In genomic region chr5:93875693-93876092, GRCh38 we compare ENCODE assay signal across 29 cellular contexts.
A peak's percentile ranks its signal among the peaks of the same experiment; 100 is the strongest.
DNase-seq lines count a peak whose midpoint lies in the region; ATAC-seq and TF ChIP-seq lines count a peak whose summit lies in the region.
"Had no signal": no experiment of that assay in that cellular context is flagged by ENCODE, and none has a peak within 500 bp of the region (broad histone marks: within the 10 kb centered on the region; RNA-seq: fewer than 3 reads in every experiment).

No MANE protein-coding gene starts in this region.

- H3K4me2 ChIP-seq in GM23338: no peak overlapping the region

- no peak for ATAC-seq in GM23338
- ATAC-seq: CD8-positive, alpha-beta T cell; HepG2; lower lobe of right lung; natural killer cell; stimulated activated effector memory CD8-positive, alpha-beta T cell treated with anti-CD3 and anti-CD28 coated beads, Interleukin-12 subunit alpha, Interleukin-12 subunit beta, amount 100 ng/mL, for 72 hours; T-helper 17 cell had no signal

- H3K27ac Mint-ChIP-seq in GM23338 (no peak overlapping the region), osteocyte (ENCODE audit: unreplicated experiment) (no peak overlapping the region)
- H3K27ac Mint-ChIP-seq: CD8-positive, alpha-beta T cell; natural killer cell; stimulated activated effector memory CD8-positive, alpha-beta T cell treated with anti-CD3 and anti-CD28 coated beads, Interleukin-12 subunit alpha, Interleukin-12 subunit beta, amount 100 ng/mL, for 72 hours; T-helper 17 cell had no signal

- no peaks in the 10 kb centered on the region for H3K79me2 ChIP-seq in GM23338 (replicated peaks; ENCODE audit: insufficient read depth)

- DNase-seq in AG09319 (ENCODE audit: extremely low read depth, low read depth) (no peak), GM23338 (ENCODE audit: low spot score) (no peak), choroid plexus epithelial cell (ENCODE audit: low read depth) (peak; percentile 9), osteocyte (ENCODE audit: extremely low spot score, unreplicated experiment) (no peak), SW480 (ENCODE audit: low spot score) (no peak), mucosa of gallbladder (ENCODE audit: low spot score) (no peak), GM20000 (ENCODE audit: low spot score) (no peak)
- DNase-seq: activated CD4-positive, alpha-beta T cell treated with anti-CD3 and anti-CD28 coated beads, Interleukin-2, amount 50 U/mL, for 48 hours; activated CD4-positive, CD25-positive, alpha-beta regulatory T cell treated with anti-CD3 and anti-CD28 coated beads, Interleukin-2, amount 50 U/mL, for 72 hours; activated T-cell treated with anti-CD3 and anti-CD28 coated beads, Interleukin-2, amount 50 U/mL, for 48 hours; CD8-positive, alpha-beta T cell; cerebellar nuclear complex; dorsolateral prefrontal cortex; esophagus squamous epithelium; hippocampal formation; Karpas-422; lower lobe of right lung; midbrain; natural killer cell; NCI-H1417 treated with DMSO at 0.1 percent for 48 hours; NCI-H2029 treated with DMSO at 0.1 percent for 48 hours; NCI-H774; occipital lobe; RPMI8226; T-helper 17 cell; trophoblast cell had no signal

- H3K27me3 Mint-ChIP-seq in GM23338 (ENCODE audit: insufficient read depth, low read depth, poor library complexity): no peaks in the 10 kb centered on the region
- H3K27me3 Mint-ChIP-seq in osteocyte (ENCODE audit: unreplicated experiment): no peaks in the 10 kb centered on the region
- H3K27me3 Mint-ChIP-seq: T-helper 17 cell had no signal

- no peaks in the 10 kb centered on the region for H3K36me3 Mint-ChIP-seq in GM23338 (ENCODE audit: low read depth)
- H3K36me3 Mint-ChIP-seq in osteocyte (ENCODE audit: unreplicated experiment): peaks cover 3% of the 10 kb centered on the region

- H4K20me1 ChIP-seq in GM23338 (replicated peaks; ENCODE audit: insufficient read depth): no peaks in the 10 kb centered on the region

- peak; percentile 4 for TF ChIP-seq CTCF in AG09319 (IDR thresholded peaks at IDR 0.05; ENCODE audit: low read depth, low read length)
- peak; percentile 33 to 38; a peak in 3 of 4 replicates for TF ChIP-seq CTCF in GM23338 (conservative IDR thresholded peaks at IDR 0.05; ENCODE audit: low read depth in 2 of 2)
- peak; percentile 49 for TF ChIP-seq CTCF in choroid plexus epithelial cell (conservative IDR thresholded peaks at IDR 0.05; ENCODE audit: low read depth, low read length)
- TF ChIP-seq CTCF in osteocyte (IDR thresholded peaks at IDR 0.05): peak; percentile 14
- TF ChIP-seq CTCF in GM20000 (IDR thresholded peaks at IDR 0.05; ENCODE audit: extremely low read depth, missing control alignments): no peak

- H3K9me3 Mint-ChIP-seq in GM23338 (no peaks in the 10 kb centered on the region), osteocyte (ENCODE audit: unreplicated experiment) (no peaks in the 10 kb centered on the region)
- H3K9me3 Mint-ChIP-seq: CD8-positive, alpha-beta T cell; natural killer cell; stimulated activated effector memory CD8-positive, alpha-beta T cell treated with anti-CD3 and anti-CD28 coated beads, Interleukin-12 subunit alpha, Interleukin-12 subunit beta, amount 100 ng/mL, for 72 hours had no signal

- peaks cover 12% of the 10 kb centered on the region for H3K4me1 ChIP-seq in GM23338 (ENCODE audit: insufficient read depth)
- H3K4me1 ChIP-seq: lower lobe of right lung had no signal

- peaks cover 11% of the 10 kb centered on the region; the same call in 2 of the 3 replicates for H3K4me1 Mint-ChIP-seq in GM23338
- H3K4me1 Mint-ChIP-seq in osteocyte (ENCODE audit: unreplicated experiment): no peaks in the 10 kb centered on the region

- H3K4me3 ChIP-seq in GM23338 (no peak overlapping the region), choroid plexus epithelial cell (ENCODE audit: low read depth, low read length) (no peak overlapping the region)
- H3K4me3 ChIP-seq: dorsolateral prefrontal cortex, esophagus squamous epithelium, HAP-1, lower lobe of right lung had no signal

- H3F3A ChIP-seq in GM23338 (replicated peaks; ENCODE audit: low read depth): no peaks in the 10 kb centered on the region

- no peaks in the 10 kb centered on the region for H3K36me3 ChIP-seq in GM23338 (ENCODE audit: insufficient read depth)
- H3K36me3 ChIP-seq: HAP-1, lower lobe of right lung had no signal

- no peaks in the 10 kb centered on the region for H3K9me2 ChIP-seq in GM23338 (ENCODE audit: insufficient read depth)

- H3K4me3 Mint-ChIP-seq in GM23338: no peak overlapping the region
- H3K4me3 Mint-ChIP-seq in osteocyte (ENCODE audit: unreplicated experiment): no peak overlapping the region
- H3K4me3 Mint-ChIP-seq: CD8-positive, alpha-beta T cell; natural killer cell; stimulated activated effector memory CD8-positive, alpha-beta T cell treated with anti-CD3 and anti-CD28 coated beads, Interleukin-12 subunit alpha, Interleukin-12 subunit beta, amount 100 ng/mL, for 72 hours; T-helper 17 cell had no signal

- H3K27me3 ChIP-seq in GM23338 (ENCODE audit: insufficient read depth): no peaks in the 10 kb centered on the region
- H3K27me3 ChIP-seq: dorsolateral prefrontal cortex, esophagus squamous epithelium had no signal

- H3K27ac ChIP-seq in GM23338 (ENCODE audit: low read depth): no peak overlapping the region
- H3K27ac ChIP-seq: dorsolateral prefrontal cortex, esophagus squamous epithelium, lower lobe of right lung had no signal

- H2AFZ ChIP-seq in GM23338: no peak overlapping the region

TF ChIP-seq in GM23338, 12 proteins besides CTCF, POLR2A, EP300 and RAD21:
- TF ChIP-seq POLR2AphosphoS5 (IDR thresholded peaks at IDR 0.05; ENCODE audit: low read depth) (no peak), NANOG (IDR thresholded peaks at IDR 0.05; ENCODE audit: borderline replicate concordance) (no peak), ZNF331 (CRISPR knock-in tag; IDR thresholded peaks at IDR 0.05; ENCODE audit: low read depth) (no peak), CREB1 (CRISPR knock-in tag; IDR thresholded peaks at IDR 0.05; ENCODE audit: low read depth) (no peak), ETS1 (IDR thresholded peaks at IDR 0.05) (no peak), EZH2 (IDR thresholded peaks at IDR 0.05; ENCODE audit: low read depth, unreplicated experiment) (no peak)
